Comparison of ENCODE assay signal across 17 cellular contexts in genomic region chr5:19256036-19256435, GRCh38.
"Had no signal": no experiment of that assay in that cellular context is flagged by ENCODE, and none has a peak within 500 bp of the region (broad histone marks: within the 10 kb centered on the region; RNA-seq: fewer than 3 reads in every experiment).

No MANE protein-coding gene starts in this region.

- H3K27me3 Mint-ChIP-seq: naive thymus-derived CD8-positive, alpha-beta T cell; type B pancreatic cell had no signal

- H3K4me1 Mint-ChIP-seq: naive thymus-derived CD8-positive, alpha-beta T cell; stimulated activated effector memory CD8-positive, alpha-beta T cell treated with anti-CD3 and anti-CD28 coated beads, Interleukin-12 subunit alpha, Interleukin-12 subunit beta, amount 100 ng/mL, for 72 hours had no signal

- H3K36me3 Mint-ChIP-seq: stimulated activated effector memory CD8-positive, alpha-beta T cell treated with anti-CD3 and anti-CD28 coated beads, Interleukin-12 subunit alpha, Interleukin-12 subunit beta, amount 100 ng/mL, for 72 hours; type B pancreatic cell had no signal

- H3K4me3 Mint-ChIP-seq: naive thymus-derived CD8-positive, alpha-beta T cell; stimulated activated effector memory CD8-positive, alpha-beta T cell treated with anti-CD3 and anti-CD28 coated beads, Interleukin-12 subunit alpha, Interleukin-12 subunit beta, amount 100 ng/mL, for 72 hours; type B pancreatic cell had no signal

- H3K27ac Mint-ChIP-seq: naive thymus-derived CD8-positive, alpha-beta T cell; stimulated activated effector memory CD8-positive, alpha-beta T cell treated with anti-CD3 and anti-CD28 coated beads, Interleukin-12 subunit alpha, Interleukin-12 subunit beta, amount 100 ng/mL, for 72 hours; type B pancreatic cell had no signal

- FAIRE-seq: urothelium cell line had no signal

- DNase-seq: dorsolateral prefrontal cortex; effector CD8-positive, alpha-beta T cell; gastrocnemius medialis; heart right ventricle; islet precursor cell; mucosa of descending colon; naive thymus-derived CD8-positive, alpha-beta T cell; psoas muscle; retina; right lobe of liver; stimulated activated CD4-positive, alpha-beta T cell treated with anti-CD3 and anti-CD28 coated beads, Interleukin-4, amount 100 ng/mL, for 1 hour; stimulated activated CD8-positive, alpha-beta memory T cell treated with anti-CD3 and anti-CD28 coated beads, Interleukin-4, amount 100 ng/mL, for 48 hours; stimulated activated naive CD8-positive, alpha-beta T cell treated with anti-CD3 and anti-CD28 coated beads, Interleukin-15, Interleukin-2, amounts not matched to agents 100 U/mL and 50 U/mL, for 24 hours; thyroid gland had no signal
